ENCODE assay signal across 20 cellular contexts in the genomic region with DNA sequence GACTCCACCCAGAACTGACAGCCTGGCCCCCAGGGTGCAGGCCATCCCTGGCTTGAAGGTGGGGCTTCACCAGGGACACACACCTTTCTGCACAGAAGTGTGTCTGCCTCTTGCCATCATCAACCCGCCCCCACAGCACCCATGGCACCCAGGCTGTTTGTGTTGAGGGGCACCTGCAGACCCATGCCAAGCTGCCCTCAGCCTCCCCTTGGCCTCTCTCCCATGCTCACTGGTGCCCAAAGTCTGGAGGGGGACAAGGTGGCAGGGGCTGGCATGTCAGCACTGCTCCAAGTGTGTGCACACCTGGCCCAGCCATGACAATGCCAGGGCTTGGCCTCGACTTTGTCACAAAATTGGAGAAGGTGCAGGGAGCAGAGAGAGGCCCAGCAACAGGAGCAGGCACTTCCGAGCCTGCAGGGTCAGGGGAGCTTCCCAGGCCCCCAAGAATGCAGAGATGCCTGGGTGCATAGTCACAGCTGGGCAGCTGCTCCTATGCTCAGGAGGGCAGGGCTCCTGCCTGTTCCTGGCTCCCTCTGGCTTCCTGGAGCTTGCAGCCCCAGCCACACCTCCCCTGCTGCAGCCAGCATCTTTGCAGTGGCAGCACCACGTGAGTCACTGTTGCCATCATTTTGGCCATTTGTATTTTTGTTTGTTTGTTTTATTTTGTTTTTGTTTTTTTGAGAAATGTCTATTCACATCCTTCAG.
DNase-seq lines count a peak whose midpoint lies in the region; ATAC-seq and TF ChIP-seq lines count a peak whose summit lies in the region.
"Had no signal": no experiment of that assay in that cellular context is flagged by ENCODE, and none has a peak within 500 bp of the region (broad histone marks: within the 10 kb centered on the region; RNA-seq: fewer than 3 reads in every experiment).

No MANE protein-coding gene starts in this region.

- H3F3A ChIP-seq in GM23248 (ENCODE audit: insufficient read depth): peaks cover 7% of the 10 kb centered on the region

- peaks cover 18% of the 10 kb centered on the region for H3K4me1 ChIP-seq in GM23248 (ENCODE audit: insufficient read depth)
- H3K4me1 ChIP-seq in endodermal cell (ENCODE audit: control insufficient read depth, insufficient read depth, low read length): no peaks in the 10 kb centered on the region
- H3K4me1 ChIP-seq: left ventricle myocardium inferior had no signal

- 92 to 94% methylated on average over 4 of the region's 4 CpGs for WGBS in GM23248 (ENCODE audit: low coverage in 1 of 2, low lambda C conversion rate in 2 of 2, missing lambda C conversion rate in 2 of 2), 2 experiments
- WGBS in endodermal cell (ENCODE audit: insufficient coverage in 1 of 2, insufficient read length in 1 of 2), 2 experiments: 89 to 92% methylated on average over 1 to 3 of the region's 4 CpGs

- no peak overlapping the region for H3K4me2 ChIP-seq in GM23248 (ENCODE audit: unreplicated experiment)

- intact Hi-C loops in sciatic nerve (cut with DNase I): no loop called here

- H3K9ac ChIP-seq in GM23248 (no peak overlapping the region), endodermal cell (ENCODE audit: extremely low read depth, low read length, poor library complexity, severe bottlenecking) (no peak overlapping the region)

- no peaks in the 10 kb centered on the region; the same call in 1 of the 2 replicates for H3K9me2 ChIP-seq in GM23248 (ENCODE audit: insufficient read depth)

- TF ChIP-seq CTCF in endodermal cell (conservative IDR thresholded peaks at IDR 0.05): no peak

- DNase-seq in GM23248 (peak; percentile 34), NCI-H69 (lab: John Stamatoyannopoulos, UW) (peak; percentile 39), endodermal cell (peak; percentile 52), sciatic nerve (ENCODE audit: low spot score) (no peak), hypothalamus (lab: John Stamatoyannopoulos, UW) (no peak), KG1 (lab: John Stamatoyannopoulos, UW) (no peak)
- DNase-seq in effector CD4-positive, alpha-beta T cell: no peak
- DNase-seq: activated T-cell treated with anti-CD3 and anti-CD28 coated beads for 4 hours; amygdala; central memory CD4-positive, alpha-beta T cell; effector CD8-positive, alpha-beta T cell; glutamatergic neuron; GOT3; Karpas-422; left ventricle myocardium inferior; stimulated activated CD4-positive, alpha-beta T cell treated with anti-CD3 and anti-CD28 coated beads, Interleukin-15, amount 100 ng/mL, for 24 hours; stimulated activated naive B cell treated with anti-CD40 and anti-IgM and Interleukin-4, amounts not matched to agents 10 μg/mL and 1 μg/mL and 100 μg/mL, for 72 hours had no signal

- no peaks in the 10 kb centered on the region for H3K27me3 ChIP-seq in GM23248 (replicated peaks; ENCODE audit: insufficient read depth)
- no peaks in the 10 kb centered on the region for H3K27me3 ChIP-seq in endodermal cell (ENCODE audit: control insufficient read depth, insufficient read depth, low read length, poor library complexity, severe bottlenecking)
- H3K27me3 ChIP-seq: tibial nerve had no signal

- H3K4me1 Mint-ChIP-seq in endodermal cell: no peaks in the 10 kb centered on the region
- H3K4me1 Mint-ChIP-seq: B cell; stimulated activated naive B cell treated with anti-CD40 and anti-IgM and Interleukin-4, amounts not matched to agents 10 μg/mL and 1 μg/mL and 100 μg/mL, for 72 hours had no signal

- in situ Hi-C loops in GM23248 (cut with MboI): no loop called here

- no peaks in the 10 kb centered on the region for H3K79me2 ChIP-seq in GM23248 (ENCODE audit: insufficient read depth)

- H3K36me3 ChIP-seq in GM23248 (ENCODE audit: low read depth): no peaks in the 10 kb centered on the region
- H3K36me3 ChIP-seq in endodermal cell (ENCODE audit: control insufficient read depth, insufficient read depth, low read length): no peaks in the 10 kb centered on the region
- H3K36me3 ChIP-seq: left ventricle myocardium inferior, tibial nerve had no signal

- H3K27ac Mint-ChIP-seq in endodermal cell: no peak overlapping the region
- H3K27ac Mint-ChIP-seq: B cell; stimulated activated naive B cell treated with anti-CD40 and anti-IgM and Interleukin-4, amounts not matched to agents 10 μg/mL and 1 μg/mL and 100 μg/mL, for 72 hours had no signal

- H3K4me3 ChIP-seq in GM23248: no peak overlapping the region
- no peak overlapping the region for H3K4me3 ChIP-seq in endodermal cell (ENCODE audit: low read length)
- H3K4me3 ChIP-seq: left ventricle myocardium inferior, tibial nerve had no signal

- H3K9me3 Mint-ChIP-seq in endodermal cell: no peaks in the 10 kb centered on the region
- H3K9me3 Mint-ChIP-seq: stimulated activated naive B cell treated with anti-CD40 and anti-IgM and Interleukin-4, amounts not matched to agents 10 μg/mL and 1 μg/mL and 100 μg/mL, for 72 hours had no signal

- no peaks in the 10 kb centered on the region for H3K27me3 Mint-ChIP-seq in endodermal cell (ENCODE audit: insufficient read depth)
- H3K27me3 Mint-ChIP-seq: B cell; stimulated activated naive B cell treated with anti-CD40 and anti-IgM and Interleukin-4, amounts not matched to agents 10 μg/mL and 1 μg/mL and 100 μg/mL, for 72 hours had no signal

- no peaks in the 10 kb centered on the region for H4K20me1 ChIP-seq in GM23248 (ENCODE audit: insufficient read depth)

- H3K9me3 ChIP-seq in GM23248 (ENCODE audit: low read depth) (no peaks in the 10 kb centered on the region), endodermal cell (ENCODE audit: control insufficient read depth, low read length) (no peaks in the 10 kb centered on the region)

- no peaks in the 10 kb centered on the region for H3K36me3 Mint-ChIP-seq in endodermal cell (ENCODE audit: low read depth)
- H3K36me3 Mint-ChIP-seq: stimulated activated naive B cell treated with anti-CD40 and anti-IgM and Interleukin-4, amounts not matched to agents 10 μg/mL and 1 μg/mL and 100 μg/mL, for 72 hours had no signal

- no peak overlapping the region for H3K4me3 Mint-ChIP-seq in endodermal cell
- H3K4me3 Mint-ChIP-seq: B cell; stimulated activated naive B cell treated with anti-CD40 and anti-IgM and Interleukin-4, amounts not matched to agents 10 μg/mL and 1 μg/mL and 100 μg/mL, for 72 hours had no signal

- no peak overlapping the region for H2AFZ ChIP-seq in GM23248

- ATAC-seq in sciatic nerve (peak; percentile 22), GM18909 (IDR thresholded peaks at IDR 0.05; ENCODE audit: poor library complexity, unreplicated experiment) (no peak)

- H3K27ac ChIP-seq in GM23248 (no peak overlapping the region), endodermal cell (ENCODE audit: low read depth, low read length) (no peak overlapping the region)
- H3K27ac ChIP-seq: left ventricle myocardium inferior, tibial nerve had no signal

Comparison
In these comparisons a context has a peak if more than half of its experiments do, and no peak if none do; other contexts are left out.
1. DNase-seq: peak in GM23248 (single experiment), NCI-H69 (single experiment) and endodermal cell (single experiment); none in sciatic nerve (single experiment), hypothalamus (0 of 51), KG1 (single experiment) and effector CD4-positive, alpha-beta T cell (single experiment).